1 cellular context compared by ENCODE assay signal in genomic region chr6:25907475-25908014, GRCh38.
TF ChIP-seq lines count a peak whose summit lies in the region.

No MANE protein-coding gene starts in this region.

TF ChIP-seq in HepG2, 621 proteins besides CTCF, POLR2A, EP300 and RAD21 (continued from another document and continues in another):
- TF ChIP-seq KIAA2018 (CRISPR knock-in tag; IDR thresholded peaks at IDR 0.05; ENCODE audit: borderline replicate concordance) (no peak), ZNF251 (CRISPR knock-in tag; IDR thresholded peaks at IDR 0.05) (no peak), ZNF34 (CRISPR knock-in tag; IDR thresholded peaks at IDR 0.05; ENCODE audit: borderline replicate concordance) (peak; percentile 29; the same call in 1 of the 2 replicates), IKZF1 (IDR thresholded peaks at IDR 0.05) (no peak), NFYC (CRISPR knock-in tag; IDR thresholded peaks at IDR 0.05) (no peak), TBX2 (CRISPR knock-in tag; IDR thresholded peaks at IDR 0.05; ENCODE audit: borderline replicate concordance) (peak; percentile 81), DNMT3B (CRISPR knock-in tag; conservative IDR thresholded peaks at IDR 0.05) (no peak; the same call in 1 of the 2 replicates), HNRNPH1 (optimal IDR thresholded peaks at IDR 0.05; ENCODE audit: low read depth, low read length) (no peak), SMYD3 (CRISPR knock-in tag; IDR thresholded peaks at IDR 0.05) (peak; percentile 80; the same call in 1 of the 2 replicates), ZBTB26 (CRISPR knock-in tag; IDR thresholded peaks at IDR 0.05; ENCODE audit: borderline replicate concordance) (no peak), SP2 (CRISPR knock-in tag; IDR thresholded peaks at IDR 0.05) (no peak), THAP7 (CRISPR knock-in tag; IDR thresholded peaks at IDR 0.05) (no peak), CAMTA2 (CRISPR knock-in tag; IDR thresholded peaks at IDR 0.05; ENCODE audit: borderline replicate concordance) (no peak), SETDB1 (CRISPR knock-in tag; IDR thresholded peaks at IDR 0.05; ENCODE audit: borderline replicate concordance) (no peak), DZIP1 (CRISPR knock-in tag; IDR thresholded peaks at IDR 0.05) (no peak), HNRNPK (IDR thresholded peaks at IDR 0.05; ENCODE audit: low read depth, low read length, poor library complexity, severe bottlenecking) (no peak), SUZ12 (IDR thresholded peaks at IDR 0.05; ENCODE audit: low read depth, low read length) (no peak), ZBTB44 (CRISPR knock-in tag; IDR thresholded peaks at IDR 0.05) (no peak), FOXO1 (CRISPR knock-in tag; IDR thresholded peaks at IDR 0.05) (peak; percentile 95), IRF2 (CRISPR knock-in tag; IDR thresholded peaks at IDR 0.05) (peak; percentile 87), ZFAT (CRISPR knock-in tag; conservative IDR thresholded peaks at IDR 0.05) (no peak), FOXP4 (CRISPR knock-in tag; IDR thresholded peaks at IDR 0.05) (peak; percentile 100), ZNF773 (CRISPR knock-in tag; IDR thresholded peaks at IDR 0.05; ENCODE audit: borderline replicate concordance) (no peak), ZFY (CRISPR knock-in tag; IDR thresholded peaks at IDR 0.05) (no peak), SNAPC2 (CRISPR knock-in tag; IDR thresholded peaks at IDR 0.05) (no peak; the same call in 1 of the 2 replicates), ZNF484 (CRISPR knock-in tag; IDR thresholded peaks at IDR 0.05; ENCODE audit: borderline replicate concordance, low read depth) (no peak), ZFP37 (CRISPR knock-in tag; IDR thresholded peaks at IDR 0.05; ENCODE audit: borderline replicate concordance) (0 out of 2 replicates have a peak, but pooled peaks have one; percentile 46), ZNF549 (CRISPR knock-in tag; IDR thresholded peaks at IDR 0.05) (no peak), FOXA1 (IDR thresholded peaks at IDR 0.05) (peak; percentile 73; the same call in 1 of the 2 replicates), FOXA1 (CRISPR knock-in tag; IDR thresholded peaks at IDR 0.05) (peak; percentile 96), SMAD9 (CRISPR knock-in tag; IDR thresholded peaks at IDR 0.05) (no peak), FOXJ3 (CRISPR knock-in tag; IDR thresholded peaks at IDR 0.05; ENCODE audit: borderline replicate concordance) (peak; percentile 96; the same call in 1 of the 2 replicates), PRDM15 (CRISPR knock-in tag; IDR thresholded peaks at IDR 0.05) (no peak), ARID2 (CRISPR knock-in tag; IDR thresholded peaks at IDR 0.05; ENCODE audit: borderline replicate concordance) (no peak), NCOA1 (CRISPR knock-in tag; IDR thresholded peaks at IDR 0.05) (no peak), ZKSCAN1 (IDR thresholded peaks at IDR 0.05; ENCODE audit: low read length) (no peak)
